In genomic region chr17:74371653-74372147, GRCh38 we compare ENCODE assay signal across 39 cellular contexts. TPM values are rescaled to one million over a fixed set of nuclear protein-coding genes. Genes with fewer than 3 reads are reported as not detected.
"Had no signal": no experiment of that assay in that cellular context is flagged by ENCODE, and none has a peak within 500 bp of the region (broad histone marks: within the 10 kb centered on the region; RNA-seq: fewer than 3 reads in every experiment).

No MANE protein-coding gene starts in this region.

- H3K27ac ChIP-seq: adrenal gland, body of pancreas, brain microvascular endothelial cell, breast epithelium, VCaP had no signal

- ATAC-seq: activated CD8-positive, alpha-beta T cell treated with anti-CD3 and anti-CD28 coated beads for 36 hours; activated naive CD4-positive, alpha-beta T cell treated with anti-CD3 and anti-CD28 coated beads, Interleukin-2, amount 50 U/mL, for 72 hours; activated T-cell treated with anti-CD3 and anti-CD28 coated beads, Interleukin-2, amount 50 U/mL, for 4 hours; activated T-cell treated with anti-CD3 and anti-CD28 coated beads, Interleukin-2, amount 50 U/mL, for 72 hours; activated T-helper 17 cell treated with anti-CD3 and anti-CD28 coated beads, Interleukin-2, amount 50 U/mL, for 72 hours; body of pancreas had no signal

- H3K4me3 Mint-ChIP-seq: activated B cell treated with CpG ODN at 0.5 μM for 24 hours; activated CD4-positive, alpha-beta memory T cell treated with anti-CD3 and anti-CD28 coated beads for 36 hours; activated CD4-positive, alpha-beta T cell treated with anti-CD3 and anti-CD28 coated beads, Interleukin-2, amount 10 ng/mL, durations not matched to agents 24 days and 14 days; activated CD8-positive, alpha-beta T cell treated with anti-CD3 and anti-CD28 coated beads for 36 hours; activated naive CD4-positive, alpha-beta T cell treated with anti-CD3 and anti-CD28 coated beads for 36 hours; activated naive CD8-positive, alpha-beta T cell treated with anti-CD3 and anti-CD28 coated beads for 36 hours; activated T-cell treated with anti-CD3 and anti-CD28 coated beads, Interleukin-2, amount 50 U/mL, for 4 hours; activated T-cell treated with anti-CD3 and anti-CD28 coated beads, Interleukin-2, amount 50 U/mL, for 72 hours; activated T-helper 1 cell treated with anti-CD3 and anti-CD28 coated beads, Interleukin-12 subunit alpha, Interleukin-12 subunit beta, Interleukin-2, Interleukin-4 antibody, amounts not matched to agents 30 ng/mL and 10 ng/mL and 1 ng/mL, durations not matched to agents 14 hours and 24 hours and 36 hours; activated T-helper 17 cell treated with anti-CD3 and anti-CD28 coated beads, Interleukin-2, amount 50 U/mL, for 72 hours; T-helper 1 cell treated with Interleukin-12 subunit alpha and Interleukin-12 subunit beta and Interleukin-4 antibody, amounts not matched to agents 30 μg/mL and 1 μg/mL, for 36 hours; T-helper 2 cell treated with Interferon-gamma antibody and Interleukin-4, amounts not matched to agents 5 μg/mL and 100 μg/mL, for 36 hours had no signal

- H3K4me1 ChIP-seq: adrenal gland, breast epithelium had no signal

- H3K36me3 ChIP-seq: adrenal gland, brain microvascular endothelial cell, breast epithelium had no signal

- H3K27me3 ChIP-seq: adrenal gland, body of pancreas, brain microvascular endothelial cell had no signal

- H3K36me3 Mint-ChIP-seq: activated CD4-positive, alpha-beta memory T cell treated with anti-CD3 and anti-CD28 coated beads for 36 hours; activated naive CD4-positive, alpha-beta T cell treated with anti-CD3 and anti-CD28 coated beads, Interleukin-2, amount 50 U/mL, for 72 hours; activated naive CD8-positive, alpha-beta T cell treated with anti-CD3 and anti-CD28 coated beads for 36 hours had no signal

- H3K4me3 ChIP-seq: adrenal gland, body of pancreas, breast epithelium had no signal

- DNase-seq: activated B cell treated with CpG ODN at 0.5 μM for 24 hours; activated CD4-positive, alpha-beta memory T cell treated with anti-CD3 and anti-CD28 coated beads for 36 hours; activated CD4-positive, alpha-beta T cell treated with anti-CD3 and anti-CD28 coated beads for 4 hours; activated CD4-positive, alpha-beta T cell treated with anti-CD3 and anti-CD28 coated beads, Interleukin-2, amount 10 ng/mL, durations not matched to agents 24 days and 14 days; activated CD4-positive, alpha-beta T cell treated with anti-CD3 and anti-CD28 coated beads, Interleukin-2, amount 50 U/mL, for 1 hour; activated CD4-positive, alpha-beta T cell treated with anti-CD3 and anti-CD28 coated beads, Interleukin-2, amount 50 U/mL, for 4 hours; activated CD4-positive, CD25-positive, alpha-beta regulatory T cell treated with anti-CD3 and anti-CD28 coated beads, Interleukin-2, amount 50 U/mL, for 72 hours; activated CD8-positive, alpha-beta memory T cell treated with anti-CD3 and anti-CD28 coated beads, Interleukin-2, amount 50 U/mL, for 4 hours; activated CD8-positive, alpha-beta T cell treated with anti-CD3 and anti-CD28 coated beads for 36 hours; activated effector memory CD4-positive, alpha-beta T cell treated with anti-CD3 and anti-CD28 coated beads, Interleukin-2, amount 50 U/mL, for 16 hours; activated gamma-delta T cell treated with Interleukin-2 at 50 U/mL for 16 hours; activated naive CD4-positive, alpha-beta T cell; activated naive CD4-positive, alpha-beta T cell treated with anti-CD3 and anti-CD28 coated beads for 36 hours; activated naive CD4-positive, alpha-beta T cell treated with anti-CD3 and anti-CD28 coated beads, Interleukin-2, amount 50 U/mL, for 16 hours; activated naive CD8-positive, alpha-beta T cell treated with anti-CD3 and anti-CD28 coated beads for 36 hours; activated T-cell treated with anti-CD3 and anti-CD28 coated beads for 4 hours; activated T-cell treated with anti-CD3 and anti-CD28 coated beads, Interleukin-2, amount 50 U/mL, for 1 hour; activated T-cell treated with anti-CD3 and anti-CD28 coated beads, Interleukin-2, amount 50 U/mL, for 4 hours; activated T-cell treated with anti-CD3 and anti-CD28 coated beads, Interleukin-2, amount 50 U/mL, for 72 hours; adrenal gland; amniotic stem cell; aorta; body of pancreas; brain microvascular endothelial cell; central memory CD4-positive, alpha-beta T cell; T-helper 1 cell; T-helper 2 cell; T-helper 9 cell had no signal

- H3K9me3 ChIP-seq: adrenal gland, body of pancreas, breast epithelium had no signal

- H3K27me3 Mint-ChIP-seq: activated CD4-positive, alpha-beta memory T cell treated with anti-CD3 and anti-CD28 coated beads for 36 hours; activated CD8-positive, alpha-beta T cell treated with anti-CD3 and anti-CD28 coated beads for 36 hours; activated naive CD8-positive, alpha-beta T cell treated with anti-CD3 and anti-CD28 coated beads for 36 hours had no signal

- H3K27ac Mint-ChIP-seq: activated B cell treated with CpG ODN at 0.5 μM for 24 hours; activated CD4-positive, alpha-beta memory T cell treated with anti-CD3 and anti-CD28 coated beads for 36 hours; activated CD4-positive, alpha-beta T cell treated with anti-CD3 and anti-CD28 coated beads, Interleukin-2, amount 10 ng/mL, durations not matched to agents 24 days and 14 days; activated CD8-positive, alpha-beta T cell treated with anti-CD3 and anti-CD28 coated beads for 36 hours; activated naive CD4-positive, alpha-beta T cell treated with anti-CD3 and anti-CD28 coated beads for 36 hours; activated naive CD4-positive, alpha-beta T cell treated with anti-CD3 and anti-CD28 coated beads, Interleukin-2, amount 50 U/mL, for 72 hours; activated naive CD8-positive, alpha-beta T cell treated with anti-CD3 and anti-CD28 coated beads for 36 hours; activated T-cell treated with anti-CD3 and anti-CD28 coated beads, Interleukin-2, amount 50 U/mL, for 72 hours; activated T-helper 1 cell treated with anti-CD3 and anti-CD28 coated beads, Interleukin-12 subunit alpha, Interleukin-12 subunit beta, Interleukin-2, Interleukin-4 antibody, amounts not matched to agents 30 ng/mL and 10 ng/mL and 1 ng/mL, durations not matched to agents 14 hours and 24 hours and 36 hours; activated T-helper 17 cell treated with anti-CD3 and anti-CD28 coated beads, Interleukin-2, amount 50 U/mL, for 72 hours; T-helper 1 cell treated with Interleukin-12 subunit alpha and Interleukin-12 subunit beta and Interleukin-4 antibody, amounts not matched to agents 30 μg/mL and 1 μg/mL, for 36 hours; T-helper 2 cell treated with Interferon-gamma antibody and Interleukin-4, amounts not matched to agents 5 μg/mL and 100 μg/mL, for 36 hours had no signal

- FAIRE-seq: astrocyte, TTC549 had no signal

- H3K9me3 Mint-ChIP-seq: activated B cell treated with CpG ODN at 0.5 μM for 24 hours; activated CD4-positive, alpha-beta memory T cell treated with anti-CD3 and anti-CD28 coated beads for 36 hours; activated CD4-positive, alpha-beta T cell treated with anti-CD3 and anti-CD28 coated beads, Interleukin-2, amount 10 ng/mL, durations not matched to agents 24 days and 14 days; activated CD8-positive, alpha-beta T cell treated with anti-CD3 and anti-CD28 coated beads for 36 hours; activated naive CD4-positive, alpha-beta T cell treated with anti-CD3 and anti-CD28 coated beads for 36 hours; activated naive CD4-positive, alpha-beta T cell treated with anti-CD3 and anti-CD28 coated beads, Interleukin-2, amount 50 U/mL, for 72 hours; activated naive CD8-positive, alpha-beta T cell treated with anti-CD3 and anti-CD28 coated beads for 36 hours; activated T-cell treated with anti-CD3 and anti-CD28 coated beads, Interleukin-2, amount 50 U/mL, for 4 hours; activated T-cell treated with anti-CD3 and anti-CD28 coated beads, Interleukin-2, amount 50 U/mL, for 72 hours; activated T-helper 1 cell treated with anti-CD3 and anti-CD28 coated beads, Interleukin-12 subunit alpha, Interleukin-12 subunit beta, Interleukin-2, Interleukin-4 antibody, amounts not matched to agents 30 ng/mL and 10 ng/mL and 1 ng/mL, durations not matched to agents 14 hours and 24 hours and 36 hours; activated T-helper 17 cell treated with anti-CD3 and anti-CD28 coated beads, Interleukin-2, amount 50 U/mL, for 72 hours; T-helper 1 cell treated with Interleukin-12 subunit alpha and Interleukin-12 subunit beta and Interleukin-4 antibody, amounts not matched to agents 30 μg/mL and 1 μg/mL, for 36 hours; T-helper 2 cell treated with Interferon-gamma antibody and Interleukin-4, amounts not matched to agents 5 μg/mL and 100 μg/mL, for 36 hours had no signal

- H3K4me1 Mint-ChIP-seq: activated T-helper 17 cell treated with anti-CD3 and anti-CD28 coated beads, Interleukin-2, amount 50 U/mL, for 72 hours had no signal

RNA-seq across cellular contexts. Expression of gene GPR142, which starts 4.4 kb away (rescaled TPM):
- total RNA-seq: activated B cell treated with CpG ODN at 0.5 μM for 24 hours; activated CD4-positive, alpha-beta memory T cell treated with anti-CD3 and anti-CD28 coated beads for 36 hours; activated CD4-positive, alpha-beta T cell treated with anti-CD3 and anti-CD28 coated beads, Interleukin-2, amount 10 ng/mL, durations not matched to agents 24 days and 14 days; activated CD8-positive, alpha-beta memory T cell treated with anti-CD3 and anti-CD28 coated beads for 36 hours; activated CD8-positive, alpha-beta T cell treated with anti-CD3 and anti-CD28 coated beads for 36 hours; activated naive CD4-positive, alpha-beta T cell treated with anti-CD3 and anti-CD28 coated beads for 36 hours; activated naive CD4-positive, alpha-beta T cell treated with anti-CD3 and anti-CD28 coated beads, Interleukin-2, amount 50 U/mL, for 72 hours; activated naive CD8-positive, alpha-beta T cell treated with anti-CD3 and anti-CD28 coated beads for 36 hours; activated T-cell treated with anti-CD3 and anti-CD28 coated beads, Interleukin-2, amount 50 U/mL, for 4 hours; activated T-cell treated with anti-CD3 and anti-CD28 coated beads, Interleukin-2, amount 50 U/mL, for 72 hours; activated T-helper 1 cell treated with anti-CD3 and anti-CD28 coated beads, Interleukin-12 subunit alpha, Interleukin-12 subunit beta, Interleukin-2, Interleukin-4 antibody, amounts not matched to agents 30 ng/mL and 10 ng/mL and 1 ng/mL, durations not matched to agents 14 hours and 24 hours and 36 hours; activated T-helper 17 cell treated with anti-CD3 and anti-CD28 coated beads, Interleukin-2, amount 50 U/mL, for 72 hours; adrenal gland; astrocyte; breast epithelium had no signal
- polyA plus RNA-seq: aorta had no signal

RNA-seq across cellular contexts. Expression of gene BTBD17, which starts 10.0 kb away (rescaled TPM):
- total RNA-seq: activated B cell treated with CpG ODN at 0.5 μM for 24 hours; activated CD4-positive, alpha-beta memory T cell treated with anti-CD3 and anti-CD28 coated beads for 36 hours; activated CD4-positive, alpha-beta T cell treated with anti-CD3 and anti-CD28 coated beads, Interleukin-2, amount 10 ng/mL, durations not matched to agents 24 days and 14 days; activated CD8-positive, alpha-beta memory T cell treated with anti-CD3 and anti-CD28 coated beads for 36 hours; activated CD8-positive, alpha-beta T cell treated with anti-CD3 and anti-CD28 coated beads for 36 hours; activated naive CD4-positive, alpha-beta T cell treated with anti-CD3 and anti-CD28 coated beads for 36 hours; activated naive CD4-positive, alpha-beta T cell treated with anti-CD3 and anti-CD28 coated beads, Interleukin-2, amount 50 U/mL, for 72 hours; activated naive CD8-positive, alpha-beta T cell treated with anti-CD3 and anti-CD28 coated beads for 36 hours; activated T-cell treated with anti-CD3 and anti-CD28 coated beads, Interleukin-2, amount 50 U/mL, for 4 hours; activated T-cell treated with anti-CD3 and anti-CD28 coated beads, Interleukin-2, amount 50 U/mL, for 72 hours; activated T-helper 1 cell treated with anti-CD3 and anti-CD28 coated beads, Interleukin-12 subunit alpha, Interleukin-12 subunit beta, Interleukin-2, Interleukin-4 antibody, amounts not matched to agents 30 ng/mL and 10 ng/mL and 1 ng/mL, durations not matched to agents 14 hours and 24 hours and 36 hours; activated T-helper 17 cell treated with anti-CD3 and anti-CD28 coated beads, Interleukin-2, amount 50 U/mL, for 72 hours; aorta; astrocyte; breast epithelium; cardiac septum had no signal
- polyA plus RNA-seq: aorta had no signal

RNA-seq across cellular contexts. Expression of gene KIF19, which starts 45.7 kb away (rescaled TPM):
- total RNA-seq: activated B cell treated with CpG ODN at 0.5 μM for 24 hours; activated naive CD4-positive, alpha-beta T cell treated with anti-CD3 and anti-CD28 coated beads for 36 hours; activated T-cell treated with anti-CD3 and anti-CD28 coated beads, Interleukin-2, amount 50 U/mL, for 4 hours; astrocyte had no signal
- polyA plus RNA-seq: aorta had no signal
